In genomic region chr6:52389264-52389625, GRCh38 we compare ENCODE assay signal across 9 cellular contexts. TPM values are rescaled to one million over a fixed set of nuclear protein-coding genes. Genes with fewer than 3 reads are reported as not detected.
A peak's percentile ranks its signal among the peaks of the same experiment; 100 is the strongest.
DNase-seq lines count a peak whose midpoint lies in the region; ATAC-seq and TF ChIP-seq lines count a peak whose summit lies in the region.
"Had no signal": no experiment of that assay in that cellular context is flagged by ENCODE, and none has a peak within 500 bp of the region (broad histone marks: within the 10 kb centered on the region; RNA-seq: fewer than 3 reads in every experiment).

No MANE protein-coding gene starts in this region.

- no peak for ATAC-seq in upper lobe of left lung (ENCODE audit: low FRiP score in 2 of 2)

- 59 to 82% methylated on average over 1 of the region's 1 CpG for WGBS in upper lobe of left lung, 2 donors

- TF ChIP-seq POLR2A in upper lobe of left lung (IDR thresholded peaks at IDR 0.05), result no peak

- H3K27ac ChIP-seq in VCaP, result peak overlapping the region; percentile 92
- peak overlapping the region in 3 of 4 donors; percentile 11 to 55 (median 39) for H3K27ac ChIP-seq in upper lobe of left lung
- no peak overlapping the region for H3K27ac ChIP-seq in WERI-Rb-1
- H3K27ac ChIP-seq: C4-2B had no signal

- H3K4me1 ChIP-seq in upper lobe of left lung, result peaks cover 11 to 19% (median 15%) of the 10 kb centered on the region in 4 donors

- H3K27me3 ChIP-seq in upper lobe of left lung, result no peaks in the 10 kb centered on the region
- no peaks in the 10 kb centered on the region for H3K27me3 ChIP-seq in WERI-Rb-1 (ENCODE audit: insufficient read depth, low read depth, severe bottlenecking)

- TF ChIP-seq EP300 in upper lobe of left lung (IDR thresholded peaks at IDR 0.05), result no peak

- H3K27me3 Mint-ChIP-seq in activated naive CD4-positive, alpha-beta T cell treated with anti-CD3 and anti-CD28 coated beads, Interleukin-2, amount 10 ng/mL, durations not matched to agents 7 days and 5 days, result no peaks in the 10 kb centered on the region

- H3K36me3 Mint-ChIP-seq in activated naive CD4-positive, alpha-beta T cell treated with anti-CD3 and anti-CD28 coated beads, Interleukin-2, amount 10 ng/mL, durations not matched to agents 7 days and 5 days, result peaks cover 36% of the 10 kb centered on the region

- no peak for DNase-seq in activated naive CD4-positive, alpha-beta T cell treated with anti-CD3 and anti-CD28 coated beads, Interleukin-2, amount 10 ng/mL, durations not matched to agents 7 days and 5 days
- DNase-seq in activated naive CD4-positive, alpha-beta T cell treated with anti-CD3 and anti-CD28 coated beads, Interleukin-2, amount 50 U/mL, for 16 hours, result no peak
- peak; percentile 28 for DNase-seq in iris pigment epithelial cell (ENCODE audit: low read depth)
- no peak for DNase-seq in upper lobe of left lung
- DNase-seq in NCI-H2227 (lab: John Stamatoyannopoulos, UW; ENCODE audit: unreplicated experiment), result no peak
- no peak for DNase-seq in WERI-Rb-1
- no peak for DNase-seq in GM10266 (ENCODE audit: extremely low spot score)

- H3K36me3 ChIP-seq in upper lobe of left lung (no peaks in the 10 kb centered on the region), WERI-Rb-1 (no peaks in the 10 kb centered on the region)

- CTCF ChIA-PET in activated naive CD4-positive, alpha-beta T cell treated with anti-CD3 and anti-CD28 coated beads, Interleukin-2, amount 10 ng/mL, durations not matched to agents 7 days and 5 days (lab: Charles Lee), result interaction anchor here (1.4 to 7.4 kb wide), 11 partner anchors 10 to 274 kb away, joined by 3 to 49 read pairs (median 5); partner anchors contain the start of genes MCM3 and PAQR8

- peaks cover 76% of the 10 kb centered on the region for H3K4me1 Mint-ChIP-seq in activated naive CD4-positive, alpha-beta T cell treated with anti-CD3 and anti-CD28 coated beads, Interleukin-2, amount 10 ng/mL, durations not matched to agents 7 days and 5 days

- peak overlapping the region; percentile 98 for H3K27ac Mint-ChIP-seq in activated naive CD4-positive, alpha-beta T cell treated with anti-CD3 and anti-CD28 coated beads, Interleukin-2, amount 10 ng/mL, durations not matched to agents 7 days and 5 days

- H3K4me3 Mint-ChIP-seq in activated naive CD4-positive, alpha-beta T cell treated with anti-CD3 and anti-CD28 coated beads, Interleukin-2, amount 10 ng/mL, durations not matched to agents 7 days and 5 days, result peak overlapping the region; percentile 66

- TF ChIP-seq CTCF in VCaP (conservative IDR thresholded peaks at IDR 0.05) (no peak; the same call in 1 of the 2 replicates), upper lobe of left lung (IDR thresholded peaks at IDR 0.05) (no peak), WERI-Rb-1 (IDR thresholded peaks at IDR 0.05; ENCODE audit: low read depth, low read length) (no peak), GM10266 (IDR thresholded peaks at IDR 0.05; ENCODE audit: control insufficient read depth, insufficient read depth, low read depth, missing control alignments) (no peak)

- peaks cover 9% of the 10 kb centered on the region for H3K9me3 Mint-ChIP-seq in activated naive CD4-positive, alpha-beta T cell treated with anti-CD3 and anti-CD28 coated beads, Interleukin-2, amount 10 ng/mL, durations not matched to agents 7 days and 5 days

- H3K4me3 ChIP-seq in upper lobe of left lung (no peak overlapping the region), WERI-Rb-1 (ENCODE audit: low read depth, low read length) (no peak overlapping the region)

- H3K9me3 ChIP-seq in upper lobe of left lung, result no peaks in the 10 kb centered on the region
- H3K9me3 ChIP-seq in WERI-Rb-1 (ENCODE audit: severe bottlenecking), result peaks cover 9% of the 10 kb centered on the region

RNA-seq across cellular contexts. Expression of gene PAQR8, which starts 27.3 kb away (rescaled TPM):
- 10 to 100 TPM in 3 of 6 donors, 1 to 10 TPM in 3; 3.4 to 21.6 (median 9.3) TPM for total RNA-seq in upper lobe of left lung

RNA-seq across cellular contexts. Expression of gene EFHC1, which starts 30.9 kb away (rescaled TPM):
- total RNA-seq in upper lobe of left lung, result 10 to 100 TPM; 16.2 to 96.4 (median 21.6) TPM
